Comparison of ENCODE assay signal across 8 cellular contexts in the genomic region with DNA sequence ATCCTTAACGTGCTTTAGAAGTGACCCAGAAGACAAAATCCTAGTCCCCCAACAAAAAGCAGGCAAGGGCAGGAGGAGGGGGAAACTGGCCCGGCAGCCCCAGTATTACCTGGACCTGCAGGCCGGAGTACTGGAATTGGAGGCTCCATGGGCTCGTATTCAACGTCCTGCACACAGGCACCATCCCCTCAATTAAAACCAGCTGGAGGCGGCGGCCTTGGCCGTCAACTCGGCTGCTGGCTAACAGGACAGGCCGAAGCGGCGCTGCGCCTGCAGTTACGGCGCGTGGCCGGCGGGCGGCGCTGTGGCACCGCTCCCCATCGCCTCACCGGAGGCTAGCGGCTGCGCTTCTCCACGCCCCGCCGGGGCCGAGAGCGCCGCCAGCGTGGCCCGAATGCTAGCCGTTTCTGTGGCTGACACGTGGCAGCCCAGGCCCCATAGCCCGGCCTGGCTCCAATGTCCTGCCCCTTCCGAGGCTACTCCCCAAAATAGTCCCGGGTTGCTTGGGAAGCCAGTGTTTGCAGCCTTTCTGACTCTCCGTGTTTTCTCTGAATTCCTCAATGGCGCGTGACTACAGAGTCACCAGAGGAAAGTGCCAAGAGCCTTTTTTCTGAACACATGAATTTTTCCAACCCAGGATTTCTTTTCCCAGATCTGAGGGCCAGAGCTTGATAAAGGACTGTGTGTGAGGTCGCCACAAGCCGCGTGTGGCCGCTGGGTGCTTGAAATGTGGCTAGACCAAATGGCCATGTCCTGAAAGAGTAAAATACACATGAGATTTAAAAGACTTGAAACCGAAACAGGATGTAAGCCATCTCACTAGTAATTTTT.
A peak's percentile ranks its signal among the peaks of the same experiment; 100 is the strongest.
DNase-seq lines count a peak whose midpoint lies in the region; ATAC-seq and TF ChIP-seq lines count a peak whose summit lies in the region.

No MANE protein-coding gene starts in this region.

- peak; percentile 70 for TF ChIP-seq CTCF in AG10803 (conservative IDR thresholded peaks at IDR 0.05; ENCODE audit: low read length)

- ATAC-seq in GM18909 (IDR thresholded peaks at IDR 0.05; ENCODE audit: poor library complexity, unreplicated experiment) (peak; percentile 88), HG03159 (IDR thresholded peaks at IDR 0.05; ENCODE audit: unreplicated experiment) (peak; percentile 89)

- H3K4me3 ChIP-seq in AG10803 (ENCODE audit: low read length), result peak overlapping the region; percentile 57

- DNase-seq in AG10803 (ENCODE audit: low read depth) (peak; percentile 98), NCI-H446 (lab: John Stamatoyannopoulos, UW) (peak; percentile 83 to 94), left kidney (ENCODE audit: low read depth, low spot score) (peak; percentile 96)
- DNase-seq in activated CD4-positive, alpha-beta T cell treated with anti-CD3 and anti-CD28 coated beads for 24 hours (ENCODE audit: low read depth in 2 of 2), result peak; percentile 56
- peak; percentile 81 for DNase-seq in stimulated activated CD4-positive, alpha-beta T cell treated with anti-CD3 and anti-CD28 coated beads, Interleukin-1b, Interleukin-23, amount 100 ng/mL, for 48 hours

- peak overlapping the region; percentile 84 for H3K27ac ChIP-seq in cingulate gyrus (ENCODE audit: low read depth, low read length)

Comparison
In these comparisons a context has a peak if more than half of its experiments do, and no peak if none do; other contexts are left out.
1. Peak in every context shown above with its lines: DNase-seq, ATAC-seq, H3K4me3 ChIP-seq and H3K27ac ChIP-seq.